9 cellular contexts compared by ENCODE assay signal in genomic region chr16:23408242-23409201, GRCh38. TPM values are rescaled to one million over a fixed set of nuclear protein-coding genes. Genes with fewer than 3 reads are reported as not detected.
DNase-seq lines count a peak whose midpoint lies in the region; ATAC-seq and TF ChIP-seq lines count a peak whose summit lies in the region.
"Had no signal": no experiment of that assay in that cellular context is flagged by ENCODE, and none has a peak within 500 bp of the region (broad histone marks: within the 10 kb centered on the region; RNA-seq: fewer than 3 reads in every experiment).

No MANE protein-coding gene starts in this region.

- H3K18ac ChIP-seq in mesendoderm (ENCODE audit: low read length) = no peak overlapping the region

- no peaks in the 10 kb centered on the region for H3K4me1 ChIP-seq in mesendoderm (ENCODE audit: control insufficient read depth, low read depth, low read length)
- H3K4me1 ChIP-seq in HAP-1 = no peaks in the 10 kb centered on the region

- H3K9me3 ChIP-seq in HAP-1 (no peaks in the 10 kb centered on the region), T-helper 17 cell (ENCODE audit: control insufficient read depth, low read length, poor library complexity, severe bottlenecking) (no peaks in the 10 kb centered on the region)

- H3K79me1 ChIP-seq in mesendoderm (ENCODE audit: low read length) = no peaks in the 10 kb centered on the region

- WGBS in mesendoderm (ENCODE audit: extremely low coverage, insufficient coverage, low lambda C conversion rate) = no CpG with 5 or more reads among the region's 24 CpGs

- in situ Hi-C loops in HAP-1 (cut with MboI; ENCODE audit: low sequenced_read_pairs) = no loop called here

- no peak overlapping the region for H3K27ac ChIP-seq in mesendoderm (ENCODE audit: low read depth, low read length)

- H2BK15ac ChIP-seq in mesendoderm (replicated peaks; ENCODE audit: low read depth) = no peak overlapping the region

- H3K79me2 ChIP-seq in mesendoderm (ENCODE audit: control insufficient read depth, insufficient read depth, low read length) = no peaks in the 10 kb centered on the region

- no peak overlapping the region for H2BK5ac ChIP-seq in mesendoderm (ENCODE audit: low read length)

- H3K4ac ChIP-seq in mesendoderm (ENCODE audit: low read depth, low read length) = no peak overlapping the region

- H4K8ac ChIP-seq in mesendoderm (ENCODE audit: low read depth, low read length) = no peak overlapping the region

- no peak overlapping the region for H4K5ac ChIP-seq in mesendoderm (ENCODE audit: low read length)

- ATAC-seq in GM21529 (IDR thresholded peaks at IDR 0.05; ENCODE audit: unreplicated experiment) = no peak
- no peak for ATAC-seq in T-helper 17 cell
- no peak for ATAC-seq in GM18505 (IDR thresholded peaks at IDR 0.05; ENCODE audit: unreplicated experiment)

- no peak overlapping the region for H3K4me3 Mint-ChIP-seq in T-helper 17 cell

- H3K9ac ChIP-seq in mesendoderm (ENCODE audit: low read length) = no peak overlapping the region

- no peak overlapping the region for H3K56ac ChIP-seq in mesendoderm (ENCODE audit: low read length)

- H3K4me3 ChIP-seq in choroid plexus epithelial cell (ENCODE audit: low read depth, low read length) = no peak overlapping the region
- no peak overlapping the region for H3K4me3 ChIP-seq in mesendoderm (ENCODE audit: low read length)
- H3K4me3 ChIP-seq in HAP-1 = no peak overlapping the region

- H2AK5ac ChIP-seq in mesendoderm (ENCODE audit: low read length) = no peak overlapping the region

- no peak overlapping the region for H3K27ac Mint-ChIP-seq in T-helper 17 cell

- no peak for TF ChIP-seq CTCF in choroid plexus epithelial cell (conservative IDR thresholded peaks at IDR 0.05; ENCODE audit: low read depth, low read length)

- no peaks in the 10 kb centered on the region for H3K36me3 ChIP-seq in mesendoderm (ENCODE audit: control insufficient read depth, insufficient read depth, low read length)
- H3K36me3 ChIP-seq in HAP-1 (replicated peaks) = peaks cover 11% of the 10 kb centered on the region

- H3K36me3 Mint-ChIP-seq in T-helper 17 cell (ENCODE audit: low read depth) = peaks cover 8% of the 10 kb centered on the region

- H3K4me2 ChIP-seq in mesendoderm (ENCODE audit: low read length) = no peak overlapping the region

- no peaks in the 10 kb centered on the region for H3K27me3 ChIP-seq in mesendoderm (ENCODE audit: insufficient read depth, low read length, poor library complexity)
- H3K27me3 ChIP-seq in HAP-1 (ENCODE audit: low read depth) = no peaks in the 10 kb centered on the region

- DNase-seq in C1 segment of cervical spinal cord (lab: John Stamatoyannopoulos, UW) (peak in 10 of 14 donors; percentile 11 to 98 (median 38)), NCI-H1694 treated with DMSO at 0.1 percent for 48 hours (lab: John Stamatoyannopoulos, UW) (peak; percentile 98), choroid plexus epithelial cell (ENCODE audit: low read depth) (peak; percentile 24), mesendoderm (peak; percentile 61), HAP-1 (ENCODE audit: low spot score in 2 of 2) (no peak), T-helper 17 cell (no peak)
- DNase-seq: activated naive CD4-positive, alpha-beta T cell had no signal

- H2BK120ac ChIP-seq in mesendoderm (ENCODE audit: low read depth, low read length) = no peak overlapping the region

- TF ChIP-seq POLR2A in GM18505 (IDR thresholded peaks at IDR 0.05; ENCODE audit: borderline replicate concordance, extremely low read depth, insufficient read depth, insufficient read length) = no peak

- H3K4me1 Mint-ChIP-seq in T-helper 17 cell = peaks cover 2% of the 10 kb centered on the region

- H3K23ac ChIP-seq in mesendoderm (ENCODE audit: low read length) = no peak overlapping the region

- H3K27me3 Mint-ChIP-seq in T-helper 17 cell = no peaks in the 10 kb centered on the region

RNA-seq across cellular contexts. Expression of gene COG7, which starts 44.5 kb away (rescaled TPM):
- polyA plus RNA-seq in mesendoderm (2013, experiment 1 of 2) = 8.5 TPM
- polyA plus RNA-seq in mesendoderm (2013, experiment 2 of 2) = 8.7 TPM
- 10 to 100 TPM; 16.9 to 17.1 TPM for total RNA-seq in T-helper 17 cell

Comparison
In these comparisons a context has a peak if more than half of its experiments do, and no peak if none do; other contexts are left out.
1. DNase-seq: peak in C1 segment of cervical spinal cord (10 of 14), NCI-H1694 treated with DMSO at 0.1 percent for 48 hours (single experiment), choroid plexus epithelial cell (single experiment) and mesendoderm (single experiment); none in HAP-1 (0 of 2) and T-helper 17 cell (0 of 3).